8 cellular contexts compared by ENCODE assay signal in genomic region chr11:8832571-8833260, GRCh38.
A peak's percentile ranks its signal among the peaks of the same experiment; 100 is the strongest.
DNase-seq lines count a peak whose midpoint lies in the region; TF ChIP-seq lines count a peak whose summit lies in the region.

No MANE protein-coding gene starts in this region.

- intact Hi-C loops in activated CD4-positive, alpha-beta T cell treated with anti-CD3 and anti-CD28 coated beads, Interleukin-2, amount 10 ng/mL, durations not matched to agents 24 days and 14 days (cut with micrococcal nuclease): no loop called here

- H3K36me3 Mint-ChIP-seq in activated CD4-positive, alpha-beta T cell treated with anti-CD3 and anti-CD28 coated beads, Interleukin-2, amount 10 ng/mL, durations not matched to agents 24 days and 14 days (ENCODE audit: low read depth): no peaks in the 10 kb centered on the region
- H3K36me3 Mint-ChIP-seq in immature natural killer cell: no peaks in the 10 kb centered on the region

- H3K4me3 ChIP-seq in astrocyte of the cerebellum (ENCODE audit: low read depth, low read length): no peak overlapping the region

- no peaks in the 10 kb centered on the region for H3K9me3 Mint-ChIP-seq in activated CD4-positive, alpha-beta T cell treated with anti-CD3 and anti-CD28 coated beads, Interleukin-2, amount 10 ng/mL, durations not matched to agents 24 days and 14 days
- no peaks in the 10 kb centered on the region for H3K9me3 Mint-ChIP-seq in immature natural killer cell

- H3K27ac Mint-ChIP-seq in activated CD4-positive, alpha-beta T cell treated with anti-CD3 and anti-CD28 coated beads, Interleukin-2, amount 10 ng/mL, durations not matched to agents 24 days and 14 days: peak overlapping the region; percentile 81
- H3K27ac Mint-ChIP-seq in immature natural killer cell: no peak overlapping the region

- peaks cover 5% of the 10 kb centered on the region for H3K27me3 Mint-ChIP-seq in activated CD4-positive, alpha-beta T cell treated with anti-CD3 and anti-CD28 coated beads, Interleukin-2, amount 10 ng/mL, durations not matched to agents 24 days and 14 days
- H3K27me3 Mint-ChIP-seq in immature natural killer cell (ENCODE audit: low read depth in 3 of 3): peaks cover 0 to 7% (median 0%) of the 10 kb centered on the region in 3 donors

- TF ChIP-seq CTCF in astrocyte of the cerebellum (IDR thresholded peaks at IDR 0.05; ENCODE audit: low read depth, low read length, missing control alignments): no peak

- H3K4me1 Mint-ChIP-seq in activated CD4-positive, alpha-beta T cell treated with anti-CD3 and anti-CD28 coated beads, Interleukin-2, amount 10 ng/mL, durations not matched to agents 24 days and 14 days: peaks cover 16% of the 10 kb centered on the region
- H3K4me1 Mint-ChIP-seq in immature natural killer cell: no peaks in the 10 kb centered on the region

- DNase-seq in activated CD4-positive, alpha-beta T cell treated with anti-CD3 and anti-CD28 coated beads, Interleukin-2, amount 10 ng/mL, durations not matched to agents 24 days and 14 days: peak; percentile 74
- no peak for DNase-seq in activated CD4-positive, alpha-beta T cell treated with anti-CD3 and anti-CD28 coated beads, Interleukin-2, amount 50 U/mL, for 1 hour
- DNase-seq in HCEC 1CT: peak; percentile 77
- DNase-seq in NCI-H187 (lab: John Stamatoyannopoulos, UW): peak; percentile 29 to 36
- DNase-seq in astrocyte of the cerebellum (ENCODE audit: low read depth): peak; percentile 37
- peak; percentile 57 for DNase-seq in kidney glomerular epithelial cell (lab: John Stamatoyannopoulos, UW)
- no peak for DNase-seq in SW 1271 (lab: John Stamatoyannopoulos, UW)
- no peak for DNase-seq in immature natural killer cell

- in situ Hi-C loops in astrocyte of the cerebellum (cut with HindIII; ENCODE audit: low sequenced_read_pairs): no loop called here

- peak overlapping the region; percentile 60 for H3K4me3 Mint-ChIP-seq in activated CD4-positive, alpha-beta T cell treated with anti-CD3 and anti-CD28 coated beads, Interleukin-2, amount 10 ng/mL, durations not matched to agents 24 days and 14 days
- no peak overlapping the region for H3K4me3 Mint-ChIP-seq in immature natural killer cell

Comparison
In these comparisons a context has a peak if more than half of its experiments do, and no peak if none do; other contexts are left out.
1. DNase-seq: peak in activated CD4-positive, alpha-beta T cell treated with anti-CD3 and anti-CD28 coated beads, Interleukin-2, amount 10 ng/mL, durations not matched to agents 24 days and 14 days (single experiment), HCEC 1CT (single experiment), NCI-H187 (2 of 2), astrocyte of the cerebellum (single experiment) and kidney glomerular epithelial cell (single experiment); none in activated CD4-positive, alpha-beta T cell treated with anti-CD3 and anti-CD28 coated beads, Interleukin-2, amount 50 U/mL, for 1 hour (single experiment), SW 1271 (0 of 2) and immature natural killer cell (0 of 3).